ENCODE assay signal across 8 cellular contexts in the genomic region with DNA sequence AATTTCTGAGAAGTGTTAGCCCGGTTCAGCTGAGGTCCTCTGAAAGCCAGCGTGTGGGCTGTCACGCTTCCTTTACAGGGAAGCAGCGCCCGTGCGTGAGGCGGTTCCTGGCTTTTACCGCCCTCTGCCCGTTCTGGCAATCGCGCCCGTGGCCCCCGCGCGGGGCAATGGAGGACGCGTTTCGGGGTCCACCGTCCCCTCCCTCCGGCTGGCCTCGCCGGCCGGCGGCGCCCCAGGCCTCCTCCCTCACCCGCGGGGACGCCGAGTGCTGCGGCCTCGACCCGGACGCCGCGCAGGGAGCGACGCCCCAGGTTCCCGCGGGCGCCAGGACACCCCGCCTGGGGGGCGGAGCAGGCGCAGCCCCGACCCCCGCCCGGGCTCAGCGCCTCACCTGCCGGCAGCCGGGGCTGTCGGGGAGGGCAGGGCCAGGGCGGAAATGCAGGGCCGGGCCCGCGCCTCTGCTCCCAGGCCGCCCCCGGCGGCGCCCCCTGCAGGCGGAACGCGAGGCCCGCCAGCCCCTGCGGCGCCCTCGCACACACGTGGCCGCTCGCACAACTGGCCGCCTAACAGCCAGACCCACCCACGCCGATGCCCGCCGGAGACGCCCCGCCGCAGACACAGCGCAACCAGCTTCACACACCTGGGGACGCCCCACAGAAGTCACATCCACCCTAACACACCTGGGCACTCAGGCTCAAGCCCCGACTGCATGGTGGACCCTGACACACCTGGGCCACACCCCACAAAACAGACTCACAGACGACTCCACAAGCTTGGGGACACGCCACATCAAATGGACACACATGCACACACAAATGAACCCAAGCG. TPM values are rescaled to one million over a fixed set of nuclear protein-coding genes. Genes with fewer than 3 reads are reported as not detected.
DNase-seq lines count a peak whose midpoint lies in the region; ATAC-seq, FAIRE-seq and TF ChIP-seq lines count a peak whose summit lies in the region.

A gene (minus strand): TSS at position 440 of the 828 bp plus-strand sequence. CDS start 56,198 bp downstream, outside the sequence.

- POLR2A ChIA-PET in BJ (lab: Charles Lee): no interaction called here
- POLR2A ChIA-PET in endothelial cell of umbilical vein (lab: Charles Lee): no interaction called here

- H3K4me3 ChIP-seq in BJ (ENCODE audit: low read depth, low read length): peak within 1 kb of the TSS; percentile 56
- H3K4me3 ChIP-seq in endothelial cell of umbilical vein (replicated peaks in 1 of 3; ENCODE audit: insufficient read depth in 1 of 3, low read depth in 1 of 3, low read length in 3 of 3): peak within 1 kb of the TSS; percentile 27 to 67 (median 57)
- H3K4me3 ChIP-seq in mucosa of descending colon: peak within 1 kb of the TSS; percentile 66

- H4K20me1 ChIP-seq in endothelial cell of umbilical vein (replicated peaks; ENCODE audit: control insufficient read depth, extremely low read depth, insufficient read depth, low read length): no peaks in the 10 kb centered on the region

- H3K9me3 Mint-ChIP-seq in activated CD8-positive, alpha-beta memory T cell treated with anti-CD3 and anti-CD28 coated beads, Interleukin-2, amount 10 ng/mL, durations not matched to agents 7 days and 5 days (ENCODE audit: low read depth): no peaks in the 10 kb centered on the region

- TF ChIP-seq CTCF in BJ (IDR thresholded peaks at IDR 0.05; ENCODE audit: insufficient read depth, low read depth, low read length) (peak; percentile 38), endothelial cell of umbilical vein (IDR thresholded peaks at IDR 0.05; ENCODE audit: extremely low read depth in 1 of 2, insufficient read depth in 1 of 2, low read depth in 1 of 2, low read length in 2 of 2) (peak; percentile 72 to 92), mucosa of descending colon (IDR thresholded peaks at IDR 0.05) (peak; percentile 82)

- DNase-seq in BJ (ENCODE audit: low read depth): no peak
- peak; percentile 61 for DNase-seq in NCI-H526 treated with DMSO at 0.1 percent for 48 hours (lab: John Stamatoyannopoulos, UW)
- DNase-seq in activated CD8-positive, alpha-beta memory T cell treated with anti-CD3 and anti-CD28 coated beads, Interleukin-2, amount 10 ng/mL, durations not matched to agents 7 days and 5 days: peak; percentile 87
- peak; percentile 56 for DNase-seq in endothelial cell of umbilical vein (ENCODE audit: low read depth, low spot score)
- DNase-seq in mucosa of descending colon: peak; percentile 84 to 90 (median 86)
- DNase-seq in stimulated activated CD8-positive, alpha-beta memory T cell treated with anti-CD3 and anti-CD28 coated beads, Interleukin-4, amount 100 ng/mL, for 4 hours (ENCODE audit: low read depth in 2 of 2, low spot score in 1 of 2): peak; percentile 56 to 67

- TF ChIP-seq POLR2A in endothelial cell of umbilical vein (IDR thresholded peaks at IDR 0.05; ENCODE audit: low read depth, low read length): no peak

- H3K4me1 Mint-ChIP-seq in activated CD8-positive, alpha-beta memory T cell treated with anti-CD3 and anti-CD28 coated beads, Interleukin-2, amount 10 ng/mL, durations not matched to agents 7 days and 5 days: peaks cover 43% of the 10 kb centered on the region

- FAIRE-seq in endothelial cell of umbilical vein (lab: Jason Lieb, UNC): peak; percentile 70

- ATAC-seq in GM18870 (IDR thresholded peaks at IDR 0.05; ENCODE audit: unreplicated experiment): peak; percentile 73
- ATAC-seq in HG03103 (IDR thresholded peaks at IDR 0.05; ENCODE audit: low read depth, unreplicated experiment): peak; percentile 96
- peak; percentile 97 for ATAC-seq in activated CD8-positive, alpha-beta memory T cell treated with anti-CD3 and anti-CD28 coated beads, Interleukin-2, amount 10 ng/mL, durations not matched to agents 7 days and 5 days
- ATAC-seq in mucosa of descending colon: peak; percentile 99

- H3K4me1 ChIP-seq in endothelial cell of umbilical vein (ENCODE audit: control insufficient read depth, extremely low read depth, insufficient read depth, low read length) (peaks cover 15% of the 10 kb centered on the region), mucosa of descending colon (ENCODE audit: low read depth) (peaks cover 6% of the 10 kb centered on the region)

- H3K27ac ChIP-seq in endothelial cell of umbilical vein (ENCODE audit: insufficient read depth, low read depth, low read length): peak within 1 kb of the TSS; percentile 33

- H3K36me3 ChIP-seq in BJ (ENCODE audit: control insufficient read depth, insufficient read depth, low read length): no peaks in the 10 kb centered on the region
- no peaks in the 10 kb centered on the region for H3K36me3 ChIP-seq in endothelial cell of umbilical vein (ENCODE audit: control insufficient read depth in 2 of 2, extremely low read depth in 1 of 2, insufficient read depth in 2 of 2, low read length in 2 of 2)
- no peaks in the 10 kb centered on the region for H3K36me3 ChIP-seq in mucosa of descending colon (ENCODE audit: low read depth)

- peak within 1 kb of the TSS; percentile 70 for H3K4me3 Mint-ChIP-seq in activated CD8-positive, alpha-beta memory T cell treated with anti-CD3 and anti-CD28 coated beads, Interleukin-2, amount 10 ng/mL, durations not matched to agents 7 days and 5 days

- TSS peak; percentile 63 for BruUV-seq in endothelial cell of umbilical vein (replicated peaks; lab: Mats Ljungman, UMichigan)

- H3K36me3 Mint-ChIP-seq in activated CD8-positive, alpha-beta memory T cell treated with anti-CD3 and anti-CD28 coated beads, Interleukin-2, amount 10 ng/mL, durations not matched to agents 7 days and 5 days: peaks cover 5% of the 10 kb centered on the region

- H3K9ac ChIP-seq in endothelial cell of umbilical vein (replicated peaks; ENCODE audit: extremely low read depth, insufficient read depth, low read length): peak within 1 kb of the TSS; percentile 80

- CTCF ChIA-PET in BJ (lab: Yijun Ruan, JAX): interaction anchor here (0.7 to 3.2 kb wide), 10 partner anchors 8 to 51 kb away, joined by 3 to 35 read pairs (median 4); no protein-coding TSS in a partner anchor
- CTCF ChIA-PET in activated CD8-positive, alpha-beta memory T cell treated with anti-CD3 and anti-CD28 coated beads, Interleukin-2, amount 10 ng/mL, durations not matched to agents 7 days and 5 days (lab: Charles Lee): interaction anchor here (0.6 to 4.1 kb wide), 14 partner anchors 9 to 932 kb away, joined by 3 to 38 read pairs (median 4); no protein-coding TSS in a partner anchor
- CTCF ChIA-PET in endothelial cell of umbilical vein (lab: Charles Lee): interaction anchor here (9.8 kb wide), 1 partner anchor 14 kb away, joined by 80 read pairs; no protein-coding TSS in a partner anchor

- no peaks in the 10 kb centered on the region for H3K9me1 ChIP-seq in endothelial cell of umbilical vein (replicated peaks; ENCODE audit: control insufficient read depth, extremely low read depth, insufficient read depth, low read length)

- dilution Hi-C loops in endothelial cell of umbilical vein (cut with MboI; ENCODE audit: extremely low pct_ligation_motif_present, low sequenced_read_pairs): no loop called here

- H3K27me3 ChIP-seq in BJ (ENCODE audit: control insufficient read depth, insufficient read depth, low read length) (no peaks in the 10 kb centered on the region; the same call in 1 of the 2 replicates), endothelial cell of umbilical vein (ENCODE audit: control insufficient read depth in 2 of 2, insufficient read depth in 2 of 2, low read length in 2 of 2) (no peaks in the 10 kb centered on the region)

- H3K79me2 ChIP-seq in endothelial cell of umbilical vein (ENCODE audit: control insufficient read depth, insufficient read depth, low read length): no peaks in the 10 kb centered on the region

- H2AFZ ChIP-seq in endothelial cell of umbilical vein (ENCODE audit: low read depth, low read length): peak within 1 kb of the TSS; percentile 50

- intact Hi-C loops in endothelial cell of umbilical vein (cut with micrococcal nuclease) (loop anchor here (1.0 to 5.0 kb wide), 5 partner anchors 21 to 932 kb away; no protein-coding TSS in a partner anchor), mucosa of descending colon (cut with DNase I, micrococcal nuclease) (no loop called here)

- H3K27me3 Mint-ChIP-seq in activated CD8-positive, alpha-beta memory T cell treated with anti-CD3 and anti-CD28 coated beads, Interleukin-2, amount 10 ng/mL, durations not matched to agents 7 days and 5 days: no peaks in the 10 kb centered on the region

- H3K9me3 ChIP-seq in endothelial cell of umbilical vein (replicated peaks; ENCODE audit: control insufficient read depth, insufficient read depth, low read length) (no peaks in the 10 kb centered on the region), mucosa of descending colon (no peaks in the 10 kb centered on the region)

- peak within 1 kb of the TSS; percentile 90 for H3K27ac Mint-ChIP-seq in activated CD8-positive, alpha-beta memory T cell treated with anti-CD3 and anti-CD28 coated beads, Interleukin-2, amount 10 ng/mL, durations not matched to agents 7 days and 5 days

- peak within 1 kb of the TSS; percentile 86 for H3K4me2 ChIP-seq in endothelial cell of umbilical vein (ENCODE audit: insufficient read depth, low read length)

TF ChIP-seq in endothelial cell of umbilical vein, 7 proteins besides CTCF, POLR2A, EP300 and RAD21 (continues in another document):
- TF ChIP-seq POLR2AphosphoS5 (IDR thresholded peaks at IDR 0.05; ENCODE audit: insufficient read depth, low read depth, low read length) (peak; percentile 64), EZH2 (IDR thresholded peaks at IDR 0.05; ENCODE audit: borderline replicate concordance, low read depth, low read length, severe bottlenecking) (peak; percentile 29), MYC (IDR thresholded peaks at IDR 0.05; ENCODE audit: low read depth, low read length) (peak; percentile 61), JUN (IDR thresholded peaks at IDR 0.05; ENCODE audit: borderline replicate concordance, insufficient read depth, insufficient read length, low read depth) (no peak)
- TF ChIP-seq, protein P1, sequence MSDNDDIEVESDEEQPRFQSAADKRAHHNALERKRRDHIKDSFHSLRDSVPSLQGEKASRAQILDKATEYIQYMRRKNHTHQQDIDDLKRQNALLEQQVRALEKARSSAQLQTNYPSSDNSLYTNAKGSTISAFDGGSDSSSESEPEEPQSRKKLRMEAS (IDR thresholded peaks at IDR 0.05; ENCODE audit: insufficient read depth, insufficient read length): peak; percentile 60

RNA-seq across cellular contexts. Expression of the gene that starts here (rescaled TPM):
- polyA plus RNA-seq in BJ (2011; rRNA removed): 7.0 and 8.5 TPM in 2 replicates
- 0.93 and 1.0 TPM in 2 replicates for polyA minus RNA-seq in BJ (2011; rRNA and poly(A)+ RNA removed)
- total RNA-seq in activated CD8-positive, alpha-beta memory T cell treated with anti-CD3 and anti-CD28 coated beads, Interleukin-2, amount 10 ng/mL, durations not matched to agents 7 days and 5 days: 1 to 10 TPM; 5.0 to 5.3 TPM
- total RNA-seq in endothelial cell of umbilical vein: 5.4 and 6.5 TPM in 2 replicates
- polyA plus RNA-seq in endothelial cell of umbilical vein: 2.5 and 2.9 TPM in 2 replicates
- 2.4 and 3.2 TPM in 2 replicates for polyA plus RNA-seq in endothelial cell of umbilical vein (2011; cell fraction: cytosol; rRNA removed)
- polyA plus RNA-seq in endothelial cell of umbilical vein (2011; cell fraction: nucleus; rRNA removed): 1.8 and 2.0 TPM in 2 replicates
- polyA plus RNA-seq in endothelial cell of umbilical vein (2012): 6.5 and 6.9 TPM in 2 replicates
- 1.8 and 2.4 TPM in 2 replicates for polyA minus RNA-seq in endothelial cell of umbilical vein
- 0.31 TPM for polyA minus RNA-seq in endothelial cell of umbilical vein (2011; cell fraction: cytosol; rRNA and poly(A)+ RNA removed)
- 1.3 and 1.9 TPM in 2 replicates for polyA minus RNA-seq in endothelial cell of umbilical vein (2011; cell fraction: nucleus; rRNA and poly(A)+ RNA removed)
- 1 to 10 TPM; 4.8 to 9.2 (median 7.8) TPM for total RNA-seq in mucosa of descending colon
